ENCODE assay signal across 8 cellular contexts in the genomic region with DNA sequence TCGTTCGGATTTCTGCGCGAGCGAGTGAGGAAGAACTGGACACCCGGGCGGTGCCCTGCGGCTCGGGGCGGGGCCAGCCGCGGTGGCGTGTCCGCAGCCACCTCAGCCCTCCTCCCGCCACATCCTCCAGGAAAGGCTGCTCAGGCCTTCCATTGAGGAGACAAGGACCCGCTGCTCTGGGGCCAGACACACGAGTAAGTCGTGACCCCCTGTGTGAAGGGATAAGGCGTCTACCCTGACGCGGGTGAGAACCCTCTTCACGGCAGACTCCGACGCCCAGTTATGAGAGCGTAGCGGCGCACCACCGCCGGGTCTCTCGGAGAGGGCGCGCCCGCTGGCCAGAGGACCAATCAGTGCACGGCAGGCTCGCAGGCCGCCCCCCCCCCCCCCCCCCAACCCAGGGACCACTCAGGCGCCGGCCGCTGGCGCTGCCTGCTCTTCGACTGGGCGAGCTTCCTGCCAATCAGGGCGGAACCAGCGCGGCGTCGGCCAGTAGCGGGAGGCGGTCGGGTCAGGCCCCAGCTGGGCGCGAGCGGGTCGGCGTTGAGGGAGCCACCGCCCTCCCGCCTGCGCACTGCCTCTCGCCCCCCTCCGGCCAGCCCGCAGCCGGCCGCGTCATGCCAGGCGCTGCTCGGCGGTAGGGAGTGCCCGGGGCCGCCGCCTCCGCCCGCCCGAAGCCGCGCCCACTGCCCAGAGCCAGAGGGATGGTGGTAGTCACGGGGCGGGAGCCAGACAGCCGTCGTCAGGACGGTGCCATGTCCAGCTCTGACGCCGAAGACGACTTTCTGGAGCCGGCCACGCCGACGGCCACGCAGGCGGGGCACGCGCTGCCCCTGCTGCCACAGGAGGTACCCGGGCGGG. TPM values are rescaled to one million over a fixed set of nuclear protein-coding genes. Genes with fewer than 3 reads are reported as not detected.
DNase-seq lines count a peak whose midpoint lies in the region; ATAC-seq and TF ChIP-seq lines count a peak whose summit lies in the region.

KCTD7 (plus strand) TSS at position 521 of the 861 bp plus-strand sequence; CDS start at position 705, 184 bp downstream.

- H3K36me3 Mint-ChIP-seq in activated naive CD8-positive, alpha-beta T cell, result no peaks in the 10 kb centered on the region

- H3K27ac ChIP-seq in osteoblast (ENCODE audit: low read depth, low read length) (peak within 1 kb of the TSS; percentile 98), testis (peak within 1 kb of the TSS; percentile 89 to 99)

- H3K4me2 ChIP-seq in osteoblast (ENCODE audit: insufficient read depth, low read length), result peak within 1 kb of the TSS; percentile 99

- H3K4me3 ChIP-seq in osteoblast (ENCODE audit: insufficient read depth, low read length) (peak within 1 kb of the TSS; percentile 95), testis (peak within 1 kb of the TSS; percentile 86 to 93)

- DNase-seq in NCI-H1105 (lab: John Stamatoyannopoulos, UW), result peak; percentile 97
- peak; percentile 81 for DNase-seq in SKM-1 (lab: John Stamatoyannopoulos, UW; ENCODE audit: unreplicated experiment)
- DNase-seq in glomerular visceral epithelial cell (ENCODE audit: extremely low spot score), result peak; percentile 98
- peak; percentile 100 for DNase-seq in osteoblast (ENCODE audit: insufficient read length, low spot score, missing footprints)
- peak; percentile 98 for DNase-seq in testis

- H3K27me3 Mint-ChIP-seq in activated naive CD8-positive, alpha-beta T cell, result no peaks in the 10 kb centered on the region

- H3K9me3 ChIP-seq in osteoblast (ENCODE audit: low read depth, low read length) (no peaks in the 10 kb centered on the region), testis (no peaks in the 10 kb centered on the region)

- H3K27ac Mint-ChIP-seq in activated naive CD8-positive, alpha-beta T cell, result peak within 1 kb of the TSS; percentile 54

- WGBS in testis, 2 donors, result 0% methylated on average over 1 to 32 of the region's 93 CpGs

- TF ChIP-seq POLR2A in GM10847 (IDR thresholded peaks at IDR 0.05; ENCODE audit: extremely low read depth, insufficient read length) (peak; percentile 94), testis (IDR thresholded peaks at IDR 0.05) (peak; percentile 95)

- H3K79me2 ChIP-seq in osteoblast (ENCODE audit: insufficient read depth, low read length), result peaks cover 37% of the 10 kb centered on the region

- peak; percentile 94 for ATAC-seq in HG02642 (IDR thresholded peaks at IDR 0.05; ENCODE audit: poor library complexity, unreplicated experiment)

- intact Hi-C loops in testis (cut with DNase I; ENCODE audit: low total_unique reads), result no loop called here

- no peak for TF ChIP-seq CTCF in osteoblast (IDR thresholded peaks at IDR 0.05; ENCODE audit: extremely low read depth, low read depth, low read length)
- TF ChIP-seq CTCF in testis (IDR thresholded peaks at IDR 0.05), result no peak

- H3K4me3 Mint-ChIP-seq in activated naive CD8-positive, alpha-beta T cell, result peak within 1 kb of the TSS; percentile 86

- peaks cover 46% of the 10 kb centered on the region for H3K4me1 Mint-ChIP-seq in activated naive CD8-positive, alpha-beta T cell (ENCODE audit: low read depth)

- H3K36me3 ChIP-seq in osteoblast (ENCODE audit: insufficient read depth, low read length) (peaks cover 8% of the 10 kb centered on the region), testis (ENCODE audit: low read depth, missing control alignments) (no peaks in the 10 kb centered on the region)

- no peaks in the 10 kb centered on the region for H3K27me3 ChIP-seq in osteoblast (ENCODE audit: insufficient read depth, low read length)
- no peaks in the 10 kb centered on the region for H3K27me3 ChIP-seq in testis

- H4K20me1 ChIP-seq in osteoblast (ENCODE audit: insufficient read depth, low read length), result no peaks in the 10 kb centered on the region

- H3K4me1 ChIP-seq in osteoblast (ENCODE audit: insufficient read depth, low read length) (peaks cover 32% of the 10 kb centered on the region), testis (peaks cover 8% of the 10 kb centered on the region)

- H2AFZ ChIP-seq in osteoblast (ENCODE audit: low read length), result peak within 1 kb of the TSS; percentile 97

- no peaks in the 10 kb centered on the region for H3K9me3 Mint-ChIP-seq in activated naive CD8-positive, alpha-beta T cell (ENCODE audit: low read depth)

RNA-seq across cellular contexts. Expression of gene KCTD7, which starts in this region (rescaled TPM):
- total RNA-seq in osteoblast, result 14.8 and 17.7 TPM in 2 replicates
- 10 to 100 TPM; 62.4 to 71.7 TPM for total RNA-seq in testis
- polyA plus RNA-seq in testis (ENCODE audit: insufficient read depth, low read depth, low replicate concordance), result 36.1 TPM

Comparison
In these comparisons a context has a peak if more than half of its experiments do, and no peak if none do; other contexts are left out.
1. Peak in every context shown above with its lines: DNase-seq, ATAC-seq, H3K4me3 ChIP-seq and H3K27ac ChIP-seq.